In the genomic region with DNA sequence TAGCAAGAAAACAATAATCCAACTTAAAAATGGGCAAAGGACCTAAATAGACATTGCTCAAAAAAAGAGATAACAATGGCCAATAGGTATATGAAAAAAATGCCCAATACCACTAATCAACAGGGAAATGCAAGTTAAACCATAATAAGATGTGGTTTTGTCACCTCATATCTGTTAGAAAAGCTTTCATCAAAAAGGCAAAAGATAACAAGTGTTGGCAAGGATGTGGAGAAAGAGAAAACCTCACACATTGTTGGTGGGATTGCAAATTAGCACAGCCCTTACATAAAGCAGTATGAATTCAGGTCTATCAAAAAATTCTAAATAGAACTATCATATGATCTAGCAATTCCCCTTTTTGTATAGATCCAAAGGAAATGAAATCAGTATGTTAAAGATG, we compare ENCODE assay signal across 20 cellular contexts.
DNase-seq lines count a peak whose midpoint lies in the region; ATAC-seq, FAIRE-seq and TF ChIP-seq lines count a peak whose summit lies in the region.
"Had no signal": no experiment of that assay in that cellular context is flagged by ENCODE, and none has a peak within 500 bp of the region (broad histone marks: within the 10 kb centered on the region; RNA-seq: fewer than 3 reads in every experiment).

No MANE protein-coding gene starts in this region.

- POLR2A ChIA-PET in GM12878 (lab: Charles Lee): no interaction called here

- H3K79me2 ChIP-seq in GM12878 (ENCODE audit: control insufficient read depth, insufficient read depth, low read length): no peaks in the 10 kb centered on the region

- no peak overlapping the region for H3K9ac ChIP-seq in GM12878 (ENCODE audit: control insufficient read depth, insufficient read depth, low read length)
- H3K9ac ChIP-seq: BLaER1, GM23248 had no signal

- no peak overlapping the region for H2AFZ ChIP-seq in GM12878 (ENCODE audit: control insufficient read depth, low read depth, low read length)
- H2AFZ ChIP-seq: GM23248 had no signal

- H3K27ac Mint-ChIP-seq in immature natural killer cell (peak overlapping the region in 2 of 6 donors; percentile 15 to 66), glutamatergic neuron (ENCODE audit: unreplicated experiment) (no peak overlapping the region)
- no peak overlapping the region for H3K27ac Mint-ChIP-seq in activated T-helper 2 cell treated with anti-CD3 and anti-CD28 coated beads, Interferon-gamma antibody, Interleukin-2, Interleukin-4, amounts not matched to agents 10 μg/mL and 5 μg/mL and 100 μg/mL, durations not matched to agents 14 hours and 24 hours and 36 hours
- H3K27ac Mint-ChIP-seq: B cell; CD4-positive, CD25-positive, alpha-beta regulatory T cell; CD8-positive, alpha-beta T cell had no signal

- FAIRE-seq in D721Med (lab: Jason Lieb, UNC) (peak; percentile 21), GM12878 (lab: Jason Lieb, UNC) (no peak)
- FAIRE-seq: A204.1, H1 had no signal

- H3K36me3 Mint-ChIP-seq in immature natural killer cell (peaks cover 4 to 25% (median 7%) of the 10 kb centered on the region in 3 donors), glutamatergic neuron (ENCODE audit: unreplicated experiment) (no peaks in the 10 kb centered on the region)
- H3K36me3 Mint-ChIP-seq in activated T-helper 2 cell treated with anti-CD3 and anti-CD28 coated beads, Interferon-gamma antibody, Interleukin-2, Interleukin-4, amounts not matched to agents 10 μg/mL and 5 μg/mL and 100 μg/mL, durations not matched to agents 14 hours and 24 hours and 36 hours (ENCODE audit: low read depth): no peaks in the 10 kb centered on the region
- H3K36me3 Mint-ChIP-seq: CD4-positive, CD25-positive, alpha-beta regulatory T cell; CD8-positive, alpha-beta T cell had no signal

- no peak overlapping the region for H3K4me2 ChIP-seq in GM12878 (ENCODE audit: control insufficient read depth, insufficient read depth)
- H3K4me2 ChIP-seq: BLaER1 had no signal

- no peak overlapping the region for H3K27ac ChIP-seq in GM12878 (ENCODE audit: control insufficient read depth, insufficient read depth)
- H3K27ac ChIP-seq: 22Rv1, BLaER1, C4-2B, GM23248 had no signal

- no peak overlapping the region for H3K4me3 ChIP-seq in GM12878
- H3K4me3 ChIP-seq: BLaER1, GM23248 had no signal

- in situ Hi-C loops in GM12878 (cut with MboI): no loop called here

- no peak for TF ChIP-seq POLR2A in GM12878 (IDR thresholded peaks at IDR 0.05; ENCODE audit: low read depth, low read length)

- intact Hi-C loops in GM12878 (cut with micrococcal nuclease; ENCODE audit: unreplicated experiment): no loop called here
- intact Hi-C loops in activated T-helper 2 cell treated with anti-CD3 and anti-CD28 coated beads, Interferon-gamma antibody, Interleukin-2, Interleukin-4, amounts not matched to agents 10 μg/mL and 5 μg/mL and 100 μg/mL, durations not matched to agents 14 hours and 24 hours and 36 hours (cut with micrococcal nuclease): no loop called here

- no TSS peak for BruUV-seq in GM12878 (replicated peaks; lab: Mats Ljungman, UMichigan)

- H3K4me3 Mint-ChIP-seq in immature natural killer cell (peak overlapping the region; percentile 39 to 67 (median 61)), glutamatergic neuron (ENCODE audit: unreplicated experiment) (no peak overlapping the region)
- H3K4me3 Mint-ChIP-seq in activated T-helper 2 cell treated with anti-CD3 and anti-CD28 coated beads, Interferon-gamma antibody, Interleukin-2, Interleukin-4, amounts not matched to agents 10 μg/mL and 5 μg/mL and 100 μg/mL, durations not matched to agents 14 hours and 24 hours and 36 hours (ENCODE audit: low read depth): no peak overlapping the region
- H3K4me3 Mint-ChIP-seq: B cell; CD4-positive, CD25-positive, alpha-beta regulatory T cell; CD8-positive, alpha-beta T cell had no signal

- ATAC-seq in GM12878 (no peak), GM21737 (IDR thresholded peaks at IDR 0.05; ENCODE audit: unreplicated experiment) (no peak)
- ATAC-seq: CD8-positive, alpha-beta T cell had no signal

- H3K9me3 ChIP-seq in GM12878 (replicated peaks; ENCODE audit: control insufficient read depth, insufficient read depth, low read length): no peaks in the 10 kb centered on the region
- H3K9me3 ChIP-seq: Caco-2 had no signal

- CTCF ChIA-PET in GM12878 (lab: Yijun Ruan, JAX): no interaction called here

- H4K20me1 ChIP-seq in GM12878 (ENCODE audit: control insufficient read depth, insufficient read depth): no peaks in the 10 kb centered on the region
- H4K20me1 ChIP-seq: BLaER1 had no signal

- no peak for TF ChIP-seq EP300 in GM12878 (IDR thresholded peaks at IDR 0.05; ENCODE audit: borderline replicate concordance in 1 of 2, control insufficient read depth in 1 of 2, low read depth in 2 of 2, low read length in 2 of 2)

- DNase-seq in D721Med (ENCODE audit: insufficient read length, low spot score) (no peak), GM12878 (ENCODE audit: low read depth, low spot score) (no peak), immature natural killer cell (peak; percentile 47 to 60 (median 56)), glutamatergic neuron (no peak)
- DNase-seq in activated T-helper 2 cell treated with anti-CD3 and anti-CD28 coated beads, Interferon-gamma antibody, Interleukin-2, Interleukin-4, amounts not matched to agents 10 μg/mL and 5 μg/mL and 100 μg/mL, durations not matched to agents 14 hours and 24 hours and 36 hours (ENCODE audit: low spot score): no peak
- DNase-seq: Caco-2; CD4-positive, CD25-positive, alpha-beta regulatory T cell; CD8-positive, alpha-beta T cell; DMS53; DMS79 treated with DMSO at 0.1 percent for 48 hours; GM23248; H7; HCEC 1CT had no signal

- RAD21 ChIA-PET in GM12878 (lab: Charles Lee; ENCODE audit: unreplicated experiment): no interaction called here

- peaks cover 0 to 14% (median 4%) of the 10 kb centered on the region in 3 donors for H3K27me3 Mint-ChIP-seq in immature natural killer cell (ENCODE audit: low read depth in 3 of 3)
- peaks cover 1% of the 10 kb centered on the region for H3K27me3 Mint-ChIP-seq in glutamatergic neuron (ENCODE audit: unreplicated experiment)
- H3K27me3 Mint-ChIP-seq in activated T-helper 2 cell treated with anti-CD3 and anti-CD28 coated beads, Interferon-gamma antibody, Interleukin-2, Interleukin-4, amounts not matched to agents 10 μg/mL and 5 μg/mL and 100 μg/mL, durations not matched to agents 14 hours and 24 hours and 36 hours (ENCODE audit: low read depth): no peaks in the 10 kb centered on the region
- H3K27me3 Mint-ChIP-seq: CD4-positive, CD25-positive, alpha-beta regulatory T cell had no signal

- H3K4me1 ChIP-seq in GM12878 (ENCODE audit: control insufficient read depth, insufficient read depth, low read length): no peaks in the 10 kb centered on the region
- H3K4me1 ChIP-seq: BLaER1, Caco-2 had no signal

- SMC1A ChIA-PET in GM12878 (lab: Charles Lee; ENCODE audit: uncharacterized antibody, unreplicated experiment): no interaction called here

- H3K36me3 ChIP-seq in GM12878 (ENCODE audit: control insufficient read depth in 2 of 2, insufficient read depth in 2 of 2, low read length in 1 of 2): no peaks in the 10 kb centered on the region
- H3K36me3 ChIP-seq: BLaER1 had no signal

- no peak for TF ChIP-seq CTCF in D721Med (IDR thresholded peaks at IDR 0.05; ENCODE audit: insufficient read depth, missing control alignments)
- no peak for TF ChIP-seq CTCF in GM12878 (IDR thresholded peaks at IDR 0.05 in 2 of 3, conservative IDR thresholded peaks at IDR 0.05 in 1 of 3; ENCODE audit: control insufficient read depth in 2 of 3, extremely low read depth in 1 of 3, insufficient read depth in 1 of 3, low read depth in 3 of 3, low read length in 3 of 3)
- TF ChIP-seq CTCF in glutamatergic neuron (IDR thresholded peaks at IDR 0.05; ENCODE audit: partially characterized antibody, unreplicated experiment): no peak

- peaks cover 0 to 9% (median under 1%) of the 10 kb centered on the region in 6 donors for H3K9me3 Mint-ChIP-seq in immature natural killer cell
- H3K9me3 Mint-ChIP-seq in glutamatergic neuron (ENCODE audit: unreplicated experiment): no peaks in the 10 kb centered on the region
- H3K9me3 Mint-ChIP-seq in activated T-helper 2 cell treated with anti-CD3 and anti-CD28 coated beads, Interferon-gamma antibody, Interleukin-2, Interleukin-4, amounts not matched to agents 10 μg/mL and 5 μg/mL and 100 μg/mL, durations not matched to agents 14 hours and 24 hours and 36 hours: no peaks in the 10 kb centered on the region

- no peaks in the 10 kb centered on the region for H3K27me3 ChIP-seq in GM12878 (replicated peaks in 1 of 2; ENCODE audit: control insufficient read depth in 2 of 2, insufficient read depth in 2 of 2, low read length in 1 of 2)
- H3K27me3 ChIP-seq: BLaER1 had no signal

- TF ChIP-seq RAD21 in GM12878 (IDR thresholded peaks at IDR 0.05; ENCODE audit: insufficient read depth, low read depth, low read length): no peak

- H3K4me1 Mint-ChIP-seq in immature natural killer cell: peaks cover 39 to 40% of the 10 kb centered on the region in 2 donors
- peaks cover 2% of the 10 kb centered on the region for H3K4me1 Mint-ChIP-seq in glutamatergic neuron (ENCODE audit: low read depth, unreplicated experiment)
- no peaks in the 10 kb centered on the region for H3K4me1 Mint-ChIP-seq in activated T-helper 2 cell treated with anti-CD3 and anti-CD28 coated beads, Interferon-gamma antibody, Interleukin-2, Interleukin-4, amounts not matched to agents 10 μg/mL and 5 μg/mL and 100 μg/mL, durations not matched to agents 14 hours and 24 hours and 36 hours (ENCODE audit: low read depth)
- H3K4me1 Mint-ChIP-seq: B cell; CD4-positive, CD25-positive, alpha-beta regulatory T cell had no signal

TF ChIP-seq in GM12878, 131 proteins besides CTCF, POLR2A, EP300 and RAD21:
- TF ChIP-seq ZNF274 (IDR thresholded peaks at IDR 0.05; ENCODE audit: insufficient read depth, insufficient read length) (no peak), MTA2 (IDR thresholded peaks at IDR 0.05; ENCODE audit: low read depth) (peak; percentile 13; the same call in 1 of the 2 replicates)

Comparison
In these comparisons a context has a peak if more than half of its experiments do, and no peak if none do; other contexts are left out.
1. DNase-seq: peak in immature natural killer cell (3 of 3); none in D721Med (single experiment), GM12878 (single experiment), glutamatergic neuron (single experiment) and activated T-helper 2 cell treated with anti-CD3 and anti-CD28 coated beads, Interferon-gamma antibody, Interleukin-2, Interleukin-4, amounts not matched to agents 10 μg/mL and 5 μg/mL and 100 μg/mL, durations not matched to agents 14 hours and 24 hours and 36 hours (single experiment).
2. H3K4me3 Mint-ChIP-seq: peak in immature natural killer cell (5 of 5); none in glutamatergic neuron (single experiment) and activated T-helper 2 cell treated with anti-CD3 and anti-CD28 coated beads, Interferon-gamma antibody, Interleukin-2, Interleukin-4, amounts not matched to agents 10 μg/mL and 5 μg/mL and 100 μg/mL, durations not matched to agents 14 hours and 24 hours and 36 hours (single experiment).